In genomic region chr6:127918506-127919427, GRCh38 we compare ENCODE assay signal across 16 cellular contexts. TPM values are rescaled to one million over a fixed set of nuclear protein-coding genes. Genes with fewer than 3 reads are reported as not detected.
A peak's percentile ranks its signal among the peaks of the same experiment; 100 is the strongest.
DNase-seq lines count a peak whose midpoint lies in the region; ATAC-seq and TF ChIP-seq lines count a peak whose summit lies in the region.
"Had no signal": no experiment of that assay in that cellular context is flagged by ENCODE, and none has a peak within 500 bp of the region (broad histone marks: within the 10 kb centered on the region; RNA-seq: fewer than 3 reads in every experiment).

No MANE protein-coding gene starts in this region.

- no peaks in the 10 kb centered on the region for H3K36me3 ChIP-seq in body of pancreas (replicated peaks in 1 of 2; ENCODE audit: insufficient read depth in 1 of 2, low read depth in 2 of 2)

- H3K4me1 ChIP-seq in body of pancreas, result no peaks in the 10 kb centered on the region

- ATAC-seq in HG03159 (IDR thresholded peaks at IDR 0.05; ENCODE audit: unreplicated experiment) (peak; percentile 52), GM18870 (IDR thresholded peaks at IDR 0.05; ENCODE audit: unreplicated experiment) (no peak), body of pancreas (no peak)
- peak; percentile 73 for ATAC-seq in activated naive CD8-positive, alpha-beta T cell treated with anti-CD3 and anti-CD28 coated beads, Interleukin-2, amount 10 ng/mL, durations not matched to agents 7 days and 5 days (ENCODE audit: low read depth)

- H3K27me3 ChIP-seq in body of pancreas, result no peaks in the 10 kb centered on the region

- H3K4me1 Mint-ChIP-seq in activated naive CD4-positive, alpha-beta T cell treated with anti-CD3 and anti-CD28 coated beads, Interleukin-2, amount 10 ng/mL, durations not matched to agents 7 days and 5 days, result peaks cover 92% of the 10 kb centered on the region
- peaks cover 66% of the 10 kb centered on the region for H3K4me1 Mint-ChIP-seq in activated naive CD8-positive, alpha-beta T cell treated with anti-CD3 and anti-CD28 coated beads, Interleukin-2, amount 10 ng/mL, durations not matched to agents 7 days and 5 days
- no peaks in the 10 kb centered on the region for H3K4me1 Mint-ChIP-seq in MCF 10A (ENCODE audit: insufficient read depth, unreplicated experiment)

- H3K27ac ChIP-seq in body of pancreas, result no peak overlapping the region
- H3K27ac ChIP-seq: dorsolateral prefrontal cortex, PC-9 had no signal

- WGBS in body of pancreas, 2 donors, result 40 to 51% methylated on average over 3 of the region's 3 CpGs

- no peaks in the 10 kb centered on the region for H3K27me3 Mint-ChIP-seq in activated naive CD4-positive, alpha-beta T cell treated with anti-CD3 and anti-CD28 coated beads, Interleukin-2, amount 10 ng/mL, durations not matched to agents 7 days and 5 days
- no peaks in the 10 kb centered on the region for H3K27me3 Mint-ChIP-seq in activated naive CD8-positive, alpha-beta T cell treated with anti-CD3 and anti-CD28 coated beads, Interleukin-2, amount 10 ng/mL, durations not matched to agents 7 days and 5 days
- no peaks in the 10 kb centered on the region for H3K27me3 Mint-ChIP-seq in MCF 10A (ENCODE audit: insufficient read depth, unreplicated experiment)

- TF ChIP-seq POLR2A in body of pancreas (IDR thresholded peaks at IDR 0.05), result no peak

- TF ChIP-seq CTCF in body of pancreas (IDR thresholded peaks at IDR 0.05), result no peak
- TF ChIP-seq CTCF in MCF 10A (IDR thresholded peaks at IDR 0.05; ENCODE audit: unreplicated experiment), result no peak

- BruUV-seq in MCF 10A (replicated peaks; lab: Mats Ljungman, UMichigan), result no TSS peak

- H3K4me3 Mint-ChIP-seq in activated naive CD4-positive, alpha-beta T cell treated with anti-CD3 and anti-CD28 coated beads, Interleukin-2, amount 10 ng/mL, durations not matched to agents 7 days and 5 days, result peak overlapping the region; percentile 79
- H3K4me3 Mint-ChIP-seq in activated naive CD8-positive, alpha-beta T cell treated with anti-CD3 and anti-CD28 coated beads, Interleukin-2, amount 10 ng/mL, durations not matched to agents 7 days and 5 days, result peak overlapping the region; percentile 75
- H3K4me3 Mint-ChIP-seq in MCF 10A (ENCODE audit: unreplicated experiment), result no peak overlapping the region

- peak; percentile 32 for DNase-seq in activated naive CD4-positive, alpha-beta T cell treated with anti-CD3 and anti-CD28 coated beads, Interleukin-2, amount 10 ng/mL, durations not matched to agents 7 days and 5 days
- DNase-seq in activated naive CD4-positive, alpha-beta T cell (lab: John Stamatoyannopoulos, UW), result no peak
- DNase-seq in activated naive CD8-positive, alpha-beta T cell treated with anti-CD3 and anti-CD28 coated beads, Interleukin-2, amount 10 ng/mL, durations not matched to agents 7 days and 5 days, result no peak
- DNase-seq in body of pancreas (no peak), MCF 10A (ENCODE audit: unreplicated experiment) (no peak), NCI-H1048 (lab: John Stamatoyannopoulos, UW) (no peak)
- DNase-seq: anterior cingulate cortex, dorsolateral prefrontal cortex, KBM-7, mesendoderm, NCI-H2171, PC-9, posterior cingulate gyrus had no signal

- peak overlapping the region; percentile 90 for H3K27ac Mint-ChIP-seq in activated naive CD4-positive, alpha-beta T cell treated with anti-CD3 and anti-CD28 coated beads, Interleukin-2, amount 10 ng/mL, durations not matched to agents 7 days and 5 days
- peak overlapping the region; percentile 91 for H3K27ac Mint-ChIP-seq in activated naive CD8-positive, alpha-beta T cell treated with anti-CD3 and anti-CD28 coated beads, Interleukin-2, amount 10 ng/mL, durations not matched to agents 7 days and 5 days
- H3K27ac Mint-ChIP-seq in MCF 10A (ENCODE audit: low read depth, unreplicated experiment), result no peak overlapping the region

- peaks cover 25% of the 10 kb centered on the region for H3K36me3 Mint-ChIP-seq in activated naive CD4-positive, alpha-beta T cell treated with anti-CD3 and anti-CD28 coated beads, Interleukin-2, amount 10 ng/mL, durations not matched to agents 7 days and 5 days
- H3K36me3 Mint-ChIP-seq in activated naive CD8-positive, alpha-beta T cell treated with anti-CD3 and anti-CD28 coated beads, Interleukin-2, amount 10 ng/mL, durations not matched to agents 7 days and 5 days, result peaks cover 18% of the 10 kb centered on the region
- H3K36me3 Mint-ChIP-seq in MCF 10A (ENCODE audit: insufficient read depth, unreplicated experiment), result no peaks in the 10 kb centered on the region

- peaks cover 6% of the 10 kb centered on the region for H3K9me3 Mint-ChIP-seq in activated naive CD4-positive, alpha-beta T cell treated with anti-CD3 and anti-CD28 coated beads, Interleukin-2, amount 10 ng/mL, durations not matched to agents 7 days and 5 days
- no peaks in the 10 kb centered on the region for H3K9me3 Mint-ChIP-seq in activated naive CD8-positive, alpha-beta T cell treated with anti-CD3 and anti-CD28 coated beads, Interleukin-2, amount 10 ng/mL, durations not matched to agents 7 days and 5 days
- no peaks in the 10 kb centered on the region for H3K9me3 Mint-ChIP-seq in MCF 10A (ENCODE audit: unreplicated experiment)

- no peaks in the 10 kb centered on the region for H3K9me3 ChIP-seq in body of pancreas

- POLR2A ChIA-PET in activated naive CD8-positive, alpha-beta T cell treated with anti-CD3 and anti-CD28 coated beads, Interleukin-2, amount 10 ng/mL, durations not matched to agents 7 days and 5 days (lab: Charles Lee), result interaction anchor here (0.6 to 3.5 kb wide), 12 partner anchors 11 to 1764 kb away, joined by 3 to 30 read pairs (median 8); partner anchors contain the start of gene THEMIS
- POLR2A ChIA-PET in MCF 10A (lab: Yijun Ruan, JAX), result no interaction called here

- no peak overlapping the region for H3K4me3 ChIP-seq in body of pancreas
- H3K4me3 ChIP-seq: dorsolateral prefrontal cortex, PC-9 had no signal

- CTCF ChIA-PET in activated naive CD4-positive, alpha-beta T cell treated with anti-CD3 and anti-CD28 coated beads, Interleukin-2, amount 10 ng/mL, durations not matched to agents 7 days and 5 days (lab: Charles Lee), result interaction anchor here (0.8 to 3.8 kb wide), 9 partner anchors 12 to 53 kb away, joined by 3 to 14 read pairs (median 7); partner anchors contain the start of gene THEMIS
- CTCF ChIA-PET in MCF 10A (lab: Yijun Ruan, JAX), result interaction anchor here (0.6 to 1.0 kb wide), 3 partner anchors 10 to 649 kb away, joined by 3 to 4 read pairs (median 4); no protein-coding TSS in a partner anchor

- intact Hi-C loops in body of pancreas (cut with DNase I), result no loop called here
- intact Hi-C loops in MCF 10A (cut with micrococcal nuclease), result no loop called here

RNA-seq across cellular contexts. Expression of gene THEMIS, which starts 17.9 kb away (rescaled TPM):
- total RNA-seq in activated naive CD8-positive, alpha-beta T cell treated with anti-CD3 and anti-CD28 coated beads, Interleukin-2, amount 10 ng/mL, durations not matched to agents 7 days and 5 days, result 100 to 1,000 TPM; 152 to 155 TPM
- total RNA-seq in body of pancreas (under 1 TPM; 0.52 to 0.66 TPM), MCF 10A (2022) (not detected in 2 replicates)
- total RNA-seq: Daoy, PC-9 had no signal

Comparison
In these comparisons a context has a peak if more than half of its experiments do, and no peak if none do; other contexts are left out.
1. ATAC-seq: peak in HG03159 (single experiment) and activated naive CD8-positive, alpha-beta T cell treated with anti-CD3 and anti-CD28 coated beads, Interleukin-2, amount 10 ng/mL, durations not matched to agents 7 days and 5 days (single experiment); none in GM18870 (single experiment) and body of pancreas (single experiment).
2. RNA of gene THEMIS, which starts 17.9 kb away (total RNA-seq): 152 to 155 TPM in activated naive CD8-positive, alpha-beta T cell treated with anti-CD3 and anti-CD28 coated beads, Interleukin-2, amount 10 ng/mL, durations not matched to agents 7 days and 5 days; 0.52 to 0.66 TPM in body of pancreas and not detected in MCF 10A; every median in the first group is over 10 times any median in the second.